ENCODE assay signal across 12 cellular contexts in genomic region chr9:13443380-13444271, GRCh38.
A peak's percentile ranks its signal among the peaks of the same experiment; 100 is the strongest.
DNase-seq lines count a peak whose midpoint lies in the region; ATAC-seq and TF ChIP-seq lines count a peak whose summit lies in the region.
"Had no signal": no experiment of that assay in that cellular context is flagged by ENCODE, and none has a peak within 500 bp of the region (broad histone marks: within the 10 kb centered on the region; RNA-seq: fewer than 3 reads in every experiment).

No MANE protein-coding gene starts in this region.

- peak; percentile 74 for DNase-seq in NCI-H1092 treated with DMSO at 0.1 percent for 48 hours (lab: John Stamatoyannopoulos, UW)
- no peak for DNase-seq in WTC11 (ENCODE audit: low spot score)
- DNase-seq in left cardiac atrium = no peak
- DNase-seq in trophoblast cell = no peak
- no peak for DNase-seq in DMS79 (lab: John Stamatoyannopoulos, UW)
- DNase-seq in NCI-H187 (lab: John Stamatoyannopoulos, UW) = no peak
- DNase-seq: CD4-positive, CD25-positive, alpha-beta regulatory T cell; NK-92 treated with Interleukin-12 subunit alpha and Interleukin-12 subunit beta, amount 100 ng/mL, for 24 hours had no signal

- no peak overlapping the region for H3K23ac ChIP-seq in trophoblast cell (ENCODE audit: low read length)

- no peak overlapping the region for H3K18ac ChIP-seq in trophoblast cell (ENCODE audit: low read length)

- WGBS in trophoblast cell (ENCODE audit: extremely low coverage, insufficient coverage, insufficient read length) = no CpG with 5 or more reads among the region's 18 CpGs

- no peak overlapping the region for H2BK120ac ChIP-seq in trophoblast cell (ENCODE audit: insufficient read depth, low read length, poor library complexity)

- H3K9me3 Mint-ChIP-seq in WTC11 = no peaks in the 10 kb centered on the region
- H3K9me3 Mint-ChIP-seq: stimulated activated naive CD8-positive, alpha-beta T cell treated with anti-CD3 and anti-CD28 coated beads, Interleukin-15, Interleukin-2, amounts not matched to agents 100 ng/mL and 50 ng/mL, for 24 hours had no signal

- no peak overlapping the region for H4K91ac ChIP-seq in trophoblast cell (ENCODE audit: low read depth, low read length)

- no peak overlapping the region for H3K9ac ChIP-seq in trophoblast cell (ENCODE audit: low read length)

- no peak overlapping the region for H3K4me2 ChIP-seq in trophoblast cell (ENCODE audit: low read length)

- H2AFZ ChIP-seq in trophoblast cell (ENCODE audit: insufficient read depth, low read length, poor library complexity) = no peak overlapping the region

- H3K27ac ChIP-seq in skin epidermis (peak overlapping the region in 15 of 21 experiments; percentile 12 to 80 (median 62)), trophoblast cell (ENCODE audit: low read depth, low read length) (no peak overlapping the region)

- peaks cover 27% of the 10 kb centered on the region for H3K4me1 Mint-ChIP-seq in WTC11
- H3K4me1 Mint-ChIP-seq: CD4-positive, CD25-positive, alpha-beta regulatory T cell had no signal

- no peak overlapping the region for H2BK5ac ChIP-seq in trophoblast cell (ENCODE audit: low read depth, low read length, poor library complexity)

- no peak overlapping the region for H3K4ac ChIP-seq in trophoblast cell (ENCODE audit: low read depth, low read length)

- H3K36me3 ChIP-seq in trophoblast cell (ENCODE audit: control insufficient read depth in 1 of 2, insufficient read depth in 2 of 2, low read length in 2 of 2) = no peaks in the 10 kb centered on the region

- H4K8ac ChIP-seq in trophoblast cell (ENCODE audit: low read depth, low read length) = no peak overlapping the region

- no peak overlapping the region for H3K4me3 Mint-ChIP-seq in WTC11
- H3K4me3 Mint-ChIP-seq: activated naive CD8-positive, alpha-beta T cell; CD4-positive, CD25-positive, alpha-beta regulatory T cell; stimulated activated naive CD8-positive, alpha-beta T cell treated with anti-CD3 and anti-CD28 coated beads, Interleukin-15, Interleukin-2, amounts not matched to agents 100 ng/mL and 50 ng/mL, for 24 hours had no signal

- no peak for TF ChIP-seq CTCF in WTC11 (IDR thresholded peaks at IDR 0.05)

- H3K79me1 ChIP-seq in trophoblast cell (ENCODE audit: low read length) = no peaks in the 10 kb centered on the region

- ATAC-seq in WTC11 (peak; percentile 60), left cardiac atrium (peak; percentile 56 to 58), GM21723 (IDR thresholded peaks at IDR 0.05; ENCODE audit: unreplicated experiment) (no peak)

- H3K4me3 ChIP-seq in skin epidermis = peak overlapping the region in 3 of 7 experiments; percentile 5 to 19 (median 6)
- H3K4me3 ChIP-seq in trophoblast cell (ENCODE audit: low read depth, low read length) = no peak overlapping the region

- H2BK12ac ChIP-seq in trophoblast cell (ENCODE audit: low read length) = no peak overlapping the region

- H3K4me1 ChIP-seq in trophoblast cell (ENCODE audit: control insufficient read depth in 1 of 2, insufficient read depth in 2 of 2, low read length in 2 of 2) = no peaks in the 10 kb centered on the region

- CTCF ChIA-PET in WTC11 (lab: Charles Lee) = interaction anchor here (1.3 kb wide), 1 partner anchor 16 kb away, joined by 5 read pairs; no protein-coding TSS in a partner anchor

- no peaks in the 10 kb centered on the region for H3K27me3 Mint-ChIP-seq in WTC11 (ENCODE audit: low read depth)
- H3K27me3 Mint-ChIP-seq: activated naive CD8-positive, alpha-beta T cell; CD4-positive, CD25-positive, alpha-beta regulatory T cell; stimulated activated naive CD8-positive, alpha-beta T cell treated with anti-CD3 and anti-CD28 coated beads, Interleukin-15, Interleukin-2, amounts not matched to agents 100 ng/mL and 50 ng/mL, for 24 hours had no signal

- no peak overlapping the region for H3K14ac ChIP-seq in trophoblast cell (ENCODE audit: low read length)

- no peak overlapping the region for H4K12ac ChIP-seq in trophoblast cell (ENCODE audit: low read depth, low read length)

- no peaks in the 10 kb centered on the region for H3K9me3 ChIP-seq in trophoblast cell (ENCODE audit: insufficient read depth, low read depth, low read length)

- POLR2A ChIA-PET in WTC11 (lab: Charles Lee) = interaction anchor here (0.6 kb wide), 1 partner anchor 148 kb away, joined by 4 read pairs; no protein-coding TSS in a partner anchor

- H3K27ac Mint-ChIP-seq in WTC11 = no peak overlapping the region
- H3K27ac Mint-ChIP-seq: activated naive CD8-positive, alpha-beta T cell; CD4-positive, CD25-positive, alpha-beta regulatory T cell; stimulated activated naive CD8-positive, alpha-beta T cell treated with anti-CD3 and anti-CD28 coated beads, Interleukin-15, Interleukin-2, amounts not matched to agents 100 ng/mL and 50 ng/mL, for 24 hours had no signal

- no peak overlapping the region for H2AK5ac ChIP-seq in trophoblast cell (ENCODE audit: low read length)

- intact Hi-C loops in left cardiac atrium (cut with DNase I) = loop anchor here in 1 of 2 donors (5.0 to 10.0 kb wide), 2 partner anchors 141 to 909 kb away; no protein-coding TSS in a partner anchor

- H3K79me2 ChIP-seq in trophoblast cell (ENCODE audit: control insufficient read depth, insufficient read depth, low read length, poor library complexity) = no peaks in the 10 kb centered on the region

- no peaks in the 10 kb centered on the region for H3K27me3 ChIP-seq in trophoblast cell (ENCODE audit: insufficient read depth, low read length)

- no peaks in the 10 kb centered on the region for H3K36me3 Mint-ChIP-seq in WTC11
- H3K36me3 Mint-ChIP-seq: activated naive CD8-positive, alpha-beta T cell; CD4-positive, CD25-positive, alpha-beta regulatory T cell had no signal

TF ChIP-seq in WTC11, 78 proteins besides CTCF, POLR2A, EP300 and RAD21:
- no peak for TF ChIP-seq PRRX2 (CRISPR knock-in tag; IDR thresholded peaks at IDR 0.05)
- TF ChIP-seq ZBTB43 (CRISPR knock-in tag; IDR thresholded peaks at IDR 0.05) = no peak
- TF ChIP-seq JUN (CRISPR knock-in tag; IDR thresholded peaks at IDR 0.05) = no peak
- no peak for TF ChIP-seq STAT6 (CRISPR knock-in tag; conservative IDR thresholded peaks at IDR 0.05; ENCODE audit: low read depth)
- no peak for TF ChIP-seq TP53 (CRISPR knock-in tag; IDR thresholded peaks at IDR 0.05)
- no peak for TF ChIP-seq NFE2L1 (CRISPR knock-in tag; IDR thresholded peaks at IDR 0.05)
- no peak for TF ChIP-seq CDX4 (CRISPR knock-in tag; IDR thresholded peaks at IDR 0.05; ENCODE audit: borderline replicate concordance)
- TF ChIP-seq, protein P1, sequence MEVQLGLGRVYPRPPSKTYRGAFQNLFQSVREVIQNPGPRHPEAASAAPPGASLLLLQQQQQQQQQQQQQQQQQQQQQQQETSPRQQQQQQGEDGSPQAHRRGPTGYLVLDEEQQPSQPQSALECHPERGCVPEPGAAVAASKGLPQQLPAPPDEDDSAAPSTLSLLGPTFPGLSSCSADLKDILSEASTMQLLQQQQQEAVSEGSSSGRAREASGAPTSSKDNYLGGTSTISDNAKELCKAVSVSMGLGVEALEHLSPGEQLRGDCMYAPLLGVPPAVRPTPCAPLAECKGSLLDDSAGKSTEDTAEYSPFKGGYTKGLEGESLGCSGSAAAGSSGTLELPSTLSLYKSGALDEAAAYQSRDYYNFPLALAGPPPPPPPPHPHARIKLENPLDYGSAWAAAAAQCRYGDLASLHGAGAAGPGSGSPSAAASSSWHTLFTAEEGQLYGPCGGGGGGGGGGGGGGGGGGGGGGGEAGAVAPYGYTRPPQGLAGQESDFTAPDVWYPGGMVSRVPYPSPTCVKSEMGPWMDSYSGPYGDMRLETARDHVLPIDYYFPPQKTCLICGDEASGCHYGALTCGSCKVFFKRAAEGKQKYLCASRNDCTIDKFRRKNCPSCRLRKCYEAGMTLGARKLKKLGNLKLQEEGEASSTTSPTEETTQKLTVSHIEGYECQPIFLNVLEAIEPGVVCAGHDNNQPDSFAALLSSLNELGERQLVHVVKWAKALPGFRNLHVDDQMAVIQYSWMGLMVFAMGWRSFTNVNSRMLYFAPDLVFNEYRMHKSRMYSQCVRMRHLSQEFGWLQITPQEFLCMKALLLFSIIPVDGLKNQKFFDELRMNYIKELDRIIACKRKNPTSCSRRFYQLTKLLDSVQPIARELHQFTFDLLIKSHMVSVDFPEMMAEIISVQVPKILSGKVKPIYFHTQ (CRISPR knock-in tag; IDR thresholded peaks at IDR 0.05) = no peak
- TF ChIP-seq ZNF317 (CRISPR knock-in tag; IDR thresholded peaks at IDR 0.05; ENCODE audit: borderline replicate concordance, low read depth) = no peak
